ENCODE assay signal across 1 cellular context in genomic region chr13:33135097-33135496, GRCh38.
TF ChIP-seq lines count a peak whose summit lies in the region.

No MANE protein-coding gene starts in this region.

TF ChIP-seq in GM12878, 131 proteins besides CTCF, POLR2A, EP300 and RAD21 (continues in another document):
- TF ChIP-seq CUX1 (IDR thresholded peaks at IDR 0.05; ENCODE audit: insufficient replicate concordance, low read depth, low read length) (no peak), IRF3 (IDR thresholded peaks at IDR 0.05) (no peak), ATF7 (IDR thresholded peaks at IDR 0.05; ENCODE audit: low read depth) (no peak), BCL11A (IDR thresholded peaks at IDR 0.05; ENCODE audit: low read depth, low read length) (peak; percentile 77), E2F4 (IDR thresholded peaks at IDR 0.05; ENCODE audit: low read depth, low read length) (no peak), EZH2 (IDR thresholded peaks at IDR 0.05; ENCODE audit: borderline replicate concordance, control insufficient read depth, low read depth, low read length) (no peak), NFIC (IDR thresholded peaks at IDR 0.05; ENCODE audit: low read depth, low read length) (no peak), SUZ12 (IDR thresholded peaks at IDR 0.05; ENCODE audit: unreplicated experiment) (no peak), BRCA1 (IDR thresholded peaks at IDR 0.05; ENCODE audit: low read depth, low read length) (no peak), SPI1 (IDR thresholded peaks at IDR 0.05; ENCODE audit: borderline replicate concordance, insufficient read depth, low read depth, low read length) (peak; percentile 83), SIN3A (IDR thresholded peaks at IDR 0.05; ENCODE audit: low read depth, low read length) (no peak), CHD1 (IDR thresholded peaks at IDR 0.05; ENCODE audit: low read depth, low read length) (no peak), ATF2 (IDR thresholded peaks at IDR 0.05; ENCODE audit: low read length) (no peak), NKRF (conservative IDR thresholded peaks at IDR 0.05) (no peak), CBX3 (IDR thresholded peaks at IDR 0.05; ENCODE audit: borderline replicate concordance, low read depth) (no peak), ZZZ3 (IDR thresholded peaks at IDR 0.05; ENCODE audit: control insufficient read depth, insufficient read length, low read depth) (no peak), CHD2 (IDR thresholded peaks at IDR 0.05; ENCODE audit: borderline replicate concordance, low read depth, low read length) (no peak), TBL1XR1 (IDR thresholded peaks at IDR 0.05; ENCODE audit: low read depth, low read length) (peak; percentile 27; the same call in 1 of the 2 replicates), SKIL (IDR thresholded peaks at IDR 0.05; ENCODE audit: low read depth, poor library complexity, severe bottlenecking) (no peak), RELB (IDR thresholded peaks at IDR 0.05; ENCODE audit: low read depth) (no peak), HDAC6 (IDR thresholded peaks at IDR 0.05; ENCODE audit: unreplicated experiment) (no peak), IKZF1 (conservative IDR thresholded peaks at IDR 0.05) (no peak), RUNX3 (IDR thresholded peaks at IDR 0.05; ENCODE audit: low read length) (peak; percentile 66; the same call in 1 of the 2 replicates), MYC (IDR thresholded peaks at IDR 0.05; ENCODE audit: insufficient read depth, insufficient read length, insufficient replicate concordance, low read length, severe bottlenecking) (no peak), PBX3 (IDR thresholded peaks at IDR 0.05; ENCODE audit: insufficient replicate concordance, low read depth, low read length) (peak; percentile 82), EGR1 (IDR thresholded peaks at IDR 0.05; ENCODE audit: borderline replicate concordance in 1 of 2, low read depth in 2 of 2, low read length in 2 of 2) (no peak), YY1 (IDR thresholded peaks at IDR 0.05; ENCODE audit: low read depth, low read length) (no peak), HDAC2 (IDR thresholded peaks at IDR 0.05) (no peak), NFYA (IDR thresholded peaks at IDR 0.05; ENCODE audit: borderline replicate concordance, low read depth, low read length) (no peak), HCFC1 (IDR thresholded peaks at IDR 0.05; ENCODE audit: low read length) (no peak), FOXK2 (IDR thresholded peaks at IDR 0.05) (no peak), PKNOX1 (IDR thresholded peaks at IDR 0.05) (peak; percentile 95), RB1 (IDR thresholded peaks at IDR 0.05; ENCODE audit: borderline replicate concordance) (no peak), CREM (IDR thresholded peaks at IDR 0.05; ENCODE audit: low read depth) (0 out of 2 replicates have a peak, but pooled peaks have one; percentile 11), ZNF687 (IDR thresholded peaks at IDR 0.05) (0 out of 2 replicates have a peak, but pooled peaks have one; percentile 38), DPF2 (IDR thresholded peaks at IDR 0.05) (peak; percentile 50; the same call in 1 of the 2 replicates), SREBF2 (IDR thresholded peaks at IDR 0.05; ENCODE audit: low read length) (no peak), RCOR1 (conservative IDR thresholded peaks at IDR 0.05; ENCODE audit: low read depth, low read length) (no peak), ZNF384 (IDR thresholded peaks at IDR 0.05; ENCODE audit: borderline replicate concordance, low read depth, low read length) (no peak)
